In genomic region chr3:53155763-53156162, GRCh38 we compare ENCODE assay signal across 14 cellular contexts. TPM values are rescaled to one million over a fixed set of nuclear protein-coding genes. Genes with fewer than 3 reads are reported as not detected.
DNase-seq lines count a peak whose midpoint lies in the region; ATAC-seq lines count a peak whose summit lies in the region.
"Had no signal": no experiment of that assay in that cellular context is flagged by ENCODE, and none has a peak within 500 bp of the region (broad histone marks: within the 10 kb centered on the region; RNA-seq: fewer than 3 reads in every experiment).

No MANE protein-coding gene starts in this region.

- WGBS in neuronal stem cell (ENCODE audit: extremely low coverage in 2 of 2, insufficient read length in 2 of 2, insufficient replicate concordance in 1 of 2), 2 donors, result no CpG with 5 or more reads among the region's 5 CpGs

- peak overlapping the region; percentile 2 for H3K18ac ChIP-seq in neuronal stem cell (ENCODE audit: low read length)

- H2AFZ ChIP-seq in neuronal stem cell (ENCODE audit: low read length), result no peak overlapping the region
- H2AFZ ChIP-seq: GM23248 had no signal

- no peak overlapping the region for H2BK120ac ChIP-seq in neuronal stem cell (ENCODE audit: low read depth, low read length)

- H2BK12ac ChIP-seq in neuronal stem cell (ENCODE audit: low read length), result peak overlapping the region; percentile 86

- no peak overlapping the region for H4K8ac ChIP-seq in neuronal stem cell (ENCODE audit: low read depth, low read length)

- H3K9me3 ChIP-seq in neuronal stem cell (replicated peaks in 1 of 2; ENCODE audit: control insufficient read depth in 2 of 2, insufficient read depth in 1 of 2, low read depth in 1 of 2, low read length in 2 of 2), result no peaks in the 10 kb centered on the region
- H3K9me3 ChIP-seq: spleen had no signal

- no peak for ATAC-seq in GM18520 (IDR thresholded peaks at IDR 0.05; ENCODE audit: unreplicated experiment)
- no peak for ATAC-seq in HG02884 (IDR thresholded peaks at IDR 0.05; ENCODE audit: unreplicated experiment)
- no peak for ATAC-seq in HG03025 (IDR thresholded peaks at IDR 0.05; ENCODE audit: low FRiP score, unreplicated experiment)
- ATAC-seq: Panc1, T-cell had no signal

- peak overlapping the region; percentile 83 for H2AK5ac ChIP-seq in neuronal stem cell (ENCODE audit: low read depth, low read length)

- peak overlapping the region; percentile 38 for H3K23ac ChIP-seq in neuronal stem cell (ENCODE audit: low read depth, low read length, poor library complexity)

- no peak overlapping the region for H3K14ac ChIP-seq in neuronal stem cell (ENCODE audit: low read length)

- H3K4me3 ChIP-seq in neuronal stem cell (ENCODE audit: low read length in 2 of 2), result no peak overlapping the region
- H3K4me3 ChIP-seq: GM23248, spleen had no signal

- H3K4me2 ChIP-seq in neuronal stem cell (ENCODE audit: insufficient read depth, low read length, poor library complexity, severe bottlenecking), result no peak overlapping the region

- DNase-seq in DMS79 (lab: John Stamatoyannopoulos, UW) (peak; percentile 19), NCI-H510A treated with DMSO at 0.1 percent for 48 hours (lab: John Stamatoyannopoulos, UW) (peak; percentile 83), iPS-NIHi11 (ENCODE audit: low spot score) (peak; percentile 51), neuronal stem cell (ENCODE audit: low spot score) (no peak), NCI-H2107 (lab: John Stamatoyannopoulos, UW) (no peak)
- DNase-seq: brain microvascular endothelial cell; spleen; stimulated activated naive CD4-positive, alpha-beta T cell; T-cell had no signal

- no peak overlapping the region for H4K91ac ChIP-seq in neuronal stem cell (ENCODE audit: low read depth, low read length, poor library complexity)

- no peak overlapping the region for H3K9ac ChIP-seq in neuronal stem cell (ENCODE audit: low read depth, low read length, poor library complexity)
- H3K9ac ChIP-seq: GM23248 had no signal

- no peaks in the 10 kb centered on the region for H3K79me1 ChIP-seq in neuronal stem cell (ENCODE audit: low read depth, low read length)

- no peak overlapping the region for H2BK5ac ChIP-seq in neuronal stem cell (ENCODE audit: low read length)

- H3K36me3 ChIP-seq in neuronal stem cell (replicated peaks in 1 of 2; ENCODE audit: control insufficient read depth in 2 of 2, insufficient read depth in 2 of 2, low read length in 2 of 2), result no peaks in the 10 kb centered on the region
- H3K36me3 ChIP-seq: brain microvascular endothelial cell, spleen had no signal

- peaks cover 0 to 98% (median 23%) of the 10 kb centered on the region in 3 experiments for H3K27me3 ChIP-seq in neuronal stem cell (ENCODE audit: control insufficient read depth in 3 of 3, insufficient read depth in 3 of 3, low read depth in 1 of 3, low read length in 3 of 3)
- H3K27me3 ChIP-seq: brain microvascular endothelial cell had no signal

- H2BK15ac ChIP-seq in neuronal stem cell (ENCODE audit: low read length), result peak overlapping the region; percentile 76

- peaks cover 0 to 22% of the 10 kb centered on the region in 2 donors for H3K4me1 ChIP-seq in neuronal stem cell (ENCODE audit: control insufficient read depth in 2 of 2, insufficient read depth in 1 of 2, low read depth in 1 of 2, low read length in 2 of 2)

- no peak overlapping the region for H3K27ac ChIP-seq in neuronal stem cell (replicated peaks; ENCODE audit: low read length)
- H3K27ac ChIP-seq: brain microvascular endothelial cell, GM23248, spleen had no signal

- H3K4ac ChIP-seq in neuronal stem cell (ENCODE audit: low read length), result no peak overlapping the region

RNA-seq across cellular contexts. Expression of gene PRKCD, which starts 5.2 kb away (rescaled TPM):
- polyA plus RNA-seq in neuronal stem cell (2013, experiment 1 of 2), result 7.8 TPM
- polyA plus RNA-seq in neuronal stem cell (2013, experiment 2 of 2), result 7.9 TPM

RNA-seq across cellular contexts. Expression of gene RFT1, which starts 25.5 kb away (rescaled TPM):
- 9.3 TPM for polyA plus RNA-seq in neuronal stem cell (2013, experiment 1 of 2)
- 9.6 TPM for polyA plus RNA-seq in neuronal stem cell (2013, experiment 2 of 2)

Comparison
In these comparisons a context has a peak if more than half of its experiments do, and no peak if none do; other contexts are left out.
1. DNase-seq: peak in DMS79 (single experiment), NCI-H510A treated with DMSO at 0.1 percent for 48 hours (single experiment) and iPS-NIHi11 (single experiment); none in neuronal stem cell (single experiment) and NCI-H2107 (single experiment).